27 cellular contexts compared by ENCODE assay signal in genomic region chr21:20265704-20266368, GRCh38.
"Had no signal": no experiment of that assay in that cellular context is flagged by ENCODE, and none has a peak within 500 bp of the region (broad histone marks: within the 10 kb centered on the region; RNA-seq: fewer than 3 reads in every experiment).

No MANE protein-coding gene starts in this region.

- FAIRE-seq: urothelium cell line had no signal

- DNase-seq: natural killer cell; occipital lobe; ovary; posterior cingulate gyrus; psoas muscle; right cardiac atrium; spleen; stimulated activated CD4-positive, alpha-beta T cell treated with anti-CD3 and anti-CD28 coated beads, Interleukin-15, amount 100 ng/mL, for 24 hours; stimulated activated CD4-positive, alpha-beta T cell treated with anti-CD3 and anti-CD28 coated beads, Interleukin-2, amount 100 ng/mL, for 24 hours; stimulated activated CD4-positive, alpha-beta T cell treated with anti-CD3 and anti-CD28 coated beads, Interleukin-2, amount 100 ng/mL, for 48 hours; stimulated activated CD4-positive, alpha-beta T cell treated with anti-CD3 and anti-CD28 coated beads, Interleukin-4, amount 100 ng/mL, for 24 hours; stimulated activated naive B cell treated with anti-CD40 and anti-IgM and Interleukin-4, amounts not matched to agents 10 μg/mL and 1 μg/mL and 100 μg/mL, for 72 hours; stimulated activated naive CD4-positive, alpha-beta T cell treated with Interleukin-2 at 50 U/mL for 16 hours; stomach; thyroid gland; trophoblast cell; upper lobe of left lung had no signal

- H3K9ac ChIP-seq: neural progenitor cell, parathyroid adenoma had no signal

- H3K4me2 ChIP-seq: neural progenitor cell, smooth muscle cell had no signal

- H3K4me1 ChIP-seq: parathyroid adenoma, psoas muscle, spleen, stomach, thyroid gland, tibial nerve, upper lobe of left lung, vagina had no signal

- H3K4me3 ChIP-seq: neural progenitor cell, ovary, psoas muscle, skin epidermis, smooth muscle cell, spleen, stomach, thoracic aorta, thyroid gland, tibial nerve, upper lobe of left lung, vagina had no signal

- H3K36me3 ChIP-seq: neural progenitor cell, ovary, spleen, stomach, thoracic aorta, thyroid gland, tibial nerve, upper lobe of left lung, vagina had no signal

- H2AFZ ChIP-seq: neural progenitor cell, parathyroid adenoma had no signal

- H3K27ac ChIP-seq: neural progenitor cell, ovary, parathyroid adenoma, psoas muscle, skin epidermis, spleen, stomach, thoracic aorta, thyroid gland, tibial nerve, upper lobe of left lung, vagina had no signal

- H3K9me3 ChIP-seq: ovary, psoas muscle, stomach, thoracic aorta, thyroid gland, tibial nerve, upper lobe of left lung, vagina had no signal

- H3K79me2 ChIP-seq: parathyroid adenoma had no signal

- H3K27me3 ChIP-seq: neural progenitor cell, ovary, spleen, stomach, thyroid gland, tibial nerve, upper lobe of left lung, vagina had no signal

- ATAC-seq: natural killer cell; psoas muscle; right cardiac atrium; sciatic nerve; stimulated activated effector memory CD8-positive, alpha-beta T cell treated with anti-CD3 and anti-CD28 coated beads, Interleukin-12 subunit alpha, Interleukin-12 subunit beta, amount 100 ng/mL, for 72 hours; stimulated activated naive B cell treated with anti-CD40 and anti-IgM and Interleukin-4, amounts not matched to agents 10 μg/mL and 1 μg/mL and 100 μg/mL, for 72 hours had no signal
